ENCODE assay signal across 1 cellular context in genomic region chr2:181117176-181117925, GRCh38.
TF ChIP-seq lines count a peak whose summit lies in the region.

No MANE protein-coding gene starts in this region.

TF ChIP-seq in HCT116, 20 proteins besides CTCF, POLR2A, EP300 and RAD21 (continued from another document):
- TF ChIP-seq, protein P1, sequence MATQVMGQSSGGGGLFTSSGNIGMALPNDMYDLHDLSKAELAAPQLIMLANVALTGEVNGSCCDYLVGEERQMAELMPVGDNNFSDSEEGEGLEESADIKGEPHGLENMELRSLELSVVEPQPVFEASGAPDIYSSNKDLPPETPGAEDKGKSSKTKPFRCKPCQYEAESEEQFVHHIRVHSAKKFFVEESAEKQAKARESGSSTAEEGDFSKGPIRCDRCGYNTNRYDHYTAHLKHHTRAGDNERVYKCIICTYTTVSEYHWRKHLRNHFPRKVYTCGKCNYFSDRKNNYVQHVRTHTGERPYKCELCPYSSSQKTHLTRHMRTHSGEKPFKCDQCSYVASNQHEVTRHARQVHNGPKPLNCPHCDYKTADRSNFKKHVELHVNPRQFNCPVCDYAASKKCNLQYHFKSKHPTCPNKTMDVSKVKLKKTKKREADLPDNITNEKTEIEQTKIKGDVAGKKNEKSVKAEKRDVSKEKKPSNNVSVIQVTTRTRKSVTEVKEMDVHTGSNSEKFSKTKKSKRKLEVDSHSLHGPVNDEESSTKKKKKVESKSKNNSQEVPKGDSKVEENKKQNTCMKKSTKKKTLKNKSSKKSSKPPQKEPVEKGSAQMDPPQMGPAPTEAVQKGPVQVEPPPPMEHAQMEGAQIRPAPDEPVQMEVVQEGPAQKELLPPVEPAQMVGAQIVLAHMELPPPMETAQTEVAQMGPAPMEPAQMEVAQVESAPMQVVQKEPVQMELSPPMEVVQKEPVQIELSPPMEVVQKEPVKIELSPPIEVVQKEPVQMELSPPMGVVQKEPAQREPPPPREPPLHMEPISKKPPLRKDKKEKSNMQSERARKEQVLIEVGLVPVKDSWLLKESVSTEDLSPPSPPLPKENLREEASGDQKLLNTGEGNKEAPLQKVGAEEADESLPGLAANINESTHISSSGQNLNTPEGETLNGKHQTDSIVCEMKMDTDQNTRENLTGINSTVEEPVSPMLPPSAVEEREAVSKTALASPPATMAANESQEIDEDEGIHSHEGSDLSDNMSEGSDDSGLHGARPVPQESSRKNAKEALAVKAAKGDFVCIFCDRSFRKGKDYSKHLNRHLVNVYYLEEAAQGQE (IDR thresholded peaks at IDR 0.05; ENCODE audit: low read depth) = no peak
